Comparison of ENCODE assay signal across 10 cellular contexts in the genomic region with DNA sequence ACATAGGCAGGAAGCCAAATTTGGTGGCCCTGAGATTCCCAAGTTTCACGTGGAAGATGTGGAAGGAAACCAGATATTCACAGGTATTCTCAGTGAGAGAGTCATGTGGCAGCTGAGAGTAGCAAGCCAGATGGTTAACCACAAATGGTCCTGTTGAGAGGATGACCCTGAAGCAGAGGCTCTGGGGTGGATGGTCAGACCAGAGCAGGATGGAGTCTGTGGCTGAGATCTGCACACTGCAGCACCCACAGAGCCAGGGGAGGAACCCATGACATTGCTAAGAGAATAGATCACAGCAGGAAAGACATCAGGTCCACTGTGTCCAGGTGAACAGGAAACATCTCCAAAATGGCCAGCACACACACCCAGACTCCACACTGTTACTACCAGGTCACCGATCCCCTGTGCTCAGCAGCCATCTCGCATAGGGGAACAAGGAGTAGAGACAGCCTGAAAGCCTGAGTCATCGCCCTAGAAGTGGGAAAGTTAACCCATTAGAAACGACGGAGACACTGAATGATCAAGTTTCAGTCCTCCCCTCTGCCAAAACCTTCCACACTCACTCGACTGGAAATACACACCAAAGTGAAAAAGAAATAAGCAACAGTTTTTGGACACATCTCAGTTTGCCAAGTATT.
A peak's percentile ranks its signal among the peaks of the same experiment; 100 is the strongest.
DNase-seq lines count a peak whose midpoint lies in the region; ATAC-seq and TF ChIP-seq lines count a peak whose summit lies in the region.
"Had no signal": no experiment of that assay in that cellular context is flagged by ENCODE, and none has a peak within 500 bp of the region (broad histone marks: within the 10 kb centered on the region; RNA-seq: fewer than 3 reads in every experiment).

No MANE protein-coding gene starts in this region.

- H3K27ac Mint-ChIP-seq in endodermal cell: peak overlapping the region; percentile 31

- H3K9me3 ChIP-seq in endodermal cell (ENCODE audit: control insufficient read depth, low read length): no peaks in the 10 kb centered on the region
- no peaks in the 10 kb centered on the region for H3K9me3 ChIP-seq in BE2C
- no peaks in the 10 kb centered on the region for H3K9me3 ChIP-seq in thyroid gland
- H3K9me3 ChIP-seq: right lobe of liver had no signal

- ATAC-seq in GM18868 (IDR thresholded peaks at IDR 0.05; ENCODE audit: unreplicated experiment) (peak; percentile 55), GM21447 (IDR thresholded peaks at IDR 0.05; ENCODE audit: unreplicated experiment) (peak; percentile 68), HG03378 (IDR thresholded peaks at IDR 0.05; ENCODE audit: unreplicated experiment) (peak; percentile 66), HG03354 (IDR thresholded peaks at IDR 0.05; ENCODE audit: poor library complexity, severe bottlenecking, unreplicated experiment) (no peak)

- H3K4me3 ChIP-seq in endodermal cell (ENCODE audit: low read length) (no peak overlapping the region), BE2C (ENCODE audit: low read depth, low read length) (no peak overlapping the region), thyroid gland (replicated peaks in 1 of 3) (no peak overlapping the region)
- H3K4me3 ChIP-seq: right lobe of liver had no signal

- peaks cover 27% of the 10 kb centered on the region for H3K4me1 Mint-ChIP-seq in endodermal cell

- no peak overlapping the region for H3K9ac ChIP-seq in endodermal cell (ENCODE audit: extremely low read depth, low read length, poor library complexity, severe bottlenecking)

- H3K27me3 ChIP-seq in endodermal cell (ENCODE audit: control insufficient read depth, insufficient read depth, low read length, poor library complexity, severe bottlenecking) (no peaks in the 10 kb centered on the region), BE2C (peaks cover 3% of the 10 kb centered on the region; the same call in 1 of the 2 replicates), thyroid gland (no peaks in the 10 kb centered on the region)
- H3K27me3 ChIP-seq: right lobe of liver had no signal

- peaks cover 2% of the 10 kb centered on the region for H3K9me3 Mint-ChIP-seq in endodermal cell

- H3K36me3 ChIP-seq in endodermal cell (ENCODE audit: control insufficient read depth, insufficient read depth, low read length): no peaks in the 10 kb centered on the region
- no peaks in the 10 kb centered on the region for H3K36me3 ChIP-seq in BE2C
- no peaks in the 10 kb centered on the region for H3K36me3 ChIP-seq in thyroid gland
- H3K36me3 ChIP-seq: right lobe of liver had no signal

- H3K4me1 ChIP-seq in endodermal cell (ENCODE audit: control insufficient read depth, insufficient read depth, low read length) (peaks cover 2% of the 10 kb centered on the region), BE2C (no peaks in the 10 kb centered on the region), thyroid gland (no peaks in the 10 kb centered on the region)
- H3K4me1 ChIP-seq: right lobe of liver had no signal

- DNase-seq in endodermal cell (peak; percentile 49), BE2C (no peak), CD1c-positive myeloid dendritic cell (ENCODE audit: extremely low spot score) (no peak), thyroid gland (no peak)
- DNase-seq: foreskin fibroblast, right lobe of liver had no signal

- H3K27me3 Mint-ChIP-seq in endodermal cell (ENCODE audit: insufficient read depth): peaks cover 3% of the 10 kb centered on the region

- 68 to 81% methylated on average over 7 of the region's 7 CpGs for WGBS in endodermal cell (ENCODE audit: insufficient coverage in 1 of 2, insufficient read length in 1 of 2), 2 experiments
- 42 to 49% methylated on average over 7 of the region's 7 CpGs for WGBS in thyroid gland, 2 donors

- no peak for TF ChIP-seq POLR2A in thyroid gland (IDR thresholded peaks at IDR 0.05)

- no peaks in the 10 kb centered on the region for H3K36me3 Mint-ChIP-seq in endodermal cell (ENCODE audit: low read depth)

- intact Hi-C loops in thyroid gland (cut with DNase I): no loop called here

- H3K27ac ChIP-seq in endodermal cell (ENCODE audit: low read depth, low read length) (no peak overlapping the region), thyroid gland (no peak overlapping the region)
- H3K27ac ChIP-seq: right lobe of liver had no signal

- TF ChIP-seq CTCF in endodermal cell (conservative IDR thresholded peaks at IDR 0.05) (no peak), BE2C (IDR thresholded peaks at IDR 0.05; ENCODE audit: low read depth, low read length) (no peak), thyroid gland (IDR thresholded peaks at IDR 0.05) (no peak)

- no peak overlapping the region for H3K4me3 Mint-ChIP-seq in endodermal cell
